ENCODE assay signal across 8 cellular contexts in genomic region chr10:118045842-118046490, GRCh38. TPM values are rescaled to one million over a fixed set of nuclear protein-coding genes. Genes with fewer than 3 reads are reported as not detected.
A peak's percentile ranks its signal among the peaks of the same experiment; 100 is the strongest.
DNase-seq lines count a peak whose midpoint lies in the region; ATAC-seq, FAIRE-seq and TF ChIP-seq lines count a peak whose summit lies in the region.

No MANE protein-coding gene starts in this region.

- no peaks in the 10 kb centered on the region for H3K27me3 ChIP-seq in H7 (ENCODE audit: control insufficient read depth, insufficient read depth, low read length)
- no peaks in the 10 kb centered on the region for H3K27me3 ChIP-seq in left lung

- no peaks in the 10 kb centered on the region for H3K36me3 ChIP-seq in H7 (replicated peaks; ENCODE audit: control insufficient read depth, insufficient read depth, low read length)
- no peaks in the 10 kb centered on the region for H3K36me3 ChIP-seq in left lung

- no peaks in the 10 kb centered on the region for H3K9me3 ChIP-seq in left lung

- peak overlapping the region; percentile 92 to 94 for H3K27ac ChIP-seq in left lung

- H3K9me3 Mint-ChIP-seq in WTC11 = no peaks in the 10 kb centered on the region

- H3K4me3 Mint-ChIP-seq in WTC11 = peak overlapping the region; percentile 89

- ATAC-seq in WTC11 (peak; percentile 27), left lung (peak; percentile 58)

- intact Hi-C loops in left lung (cut with DNase I) = no loop called here

- CTCF ChIA-PET in WTC11 (lab: Charles Lee) = interaction anchor here (0.7 to 2.4 kb wide), 3 partner anchors 12 to 213 kb away, joined by 3 to 9 read pairs (median 3); no protein-coding TSS in a partner anchor

- peaks cover 32% of the 10 kb centered on the region for H3K4me1 Mint-ChIP-seq in WTC11

- H3K27me3 Mint-ChIP-seq in WTC11 (ENCODE audit: low read depth) = no peaks in the 10 kb centered on the region

- TF ChIP-seq CTCF in WTC11 (IDR thresholded peaks at IDR 0.05) (no peak), left lung (IDR thresholded peaks at IDR 0.05) (no peak), D721Med (IDR thresholded peaks at IDR 0.05; ENCODE audit: insufficient read depth, missing control alignments) (no peak)

- H3K4me3 ChIP-seq in H7 (ENCODE audit: insufficient read depth, low read depth, low read length) (peak overlapping the region; percentile 77), left lung (peak overlapping the region; percentile 71 to 86)

- H3K4me1 ChIP-seq in left lung = peaks cover 12 to 45% of the 10 kb centered on the region in 2 donors

- DNase-seq in GM03348 (ENCODE audit: low spot score) = peak; percentile 47
- no peak for DNase-seq in H7
- peak; percentile 31 for DNase-seq in LoVo (ENCODE audit: low spot score)
- peak; percentile 54 for DNase-seq in WTC11 (ENCODE audit: low spot score)
- DNase-seq in dedifferentiated amniotic fluid mesenchymal stem cell (ENCODE audit: extremely low spot score) = peak; percentile 35
- DNase-seq in left lung = peak in 1 of 2 donors; percentile 51
- DNase-seq in stimulated activated CD4-positive, alpha-beta T cell treated with anti-CD3 and anti-CD28 coated beads, Interleukin-4, amount 100 ng/mL, for 48 hours (ENCODE audit: low read depth in 2 of 2) = peak; percentile 1 to 6
- no peak for DNase-seq in D721Med (ENCODE audit: insufficient read length, low spot score)

- POLR2A ChIA-PET in WTC11 (lab: Charles Lee) = interaction anchor here (0.5 kb wide), 1 partner anchor 43 kb away, joined by 11 read pairs; no protein-coding TSS in a partner anchor

- no peak for FAIRE-seq in D721Med (lab: Jason Lieb, UNC)

- peak overlapping the region; percentile 88 for H3K27ac Mint-ChIP-seq in WTC11

- no peaks in the 10 kb centered on the region for H3K36me3 Mint-ChIP-seq in WTC11

TF ChIP-seq in WTC11, 78 proteins besides CTCF, POLR2A, EP300 and RAD21:
- TF ChIP-seq ZNF232 (CRISPR knock-in tag; IDR thresholded peaks at IDR 0.05) (peak; percentile 23; the same call in 1 of the 2 replicates), ZNF263 (CRISPR knock-in tag; IDR thresholded peaks at IDR 0.05; ENCODE audit: low read depth) (no peak)
- TF ChIP-seq, protein P1, sequence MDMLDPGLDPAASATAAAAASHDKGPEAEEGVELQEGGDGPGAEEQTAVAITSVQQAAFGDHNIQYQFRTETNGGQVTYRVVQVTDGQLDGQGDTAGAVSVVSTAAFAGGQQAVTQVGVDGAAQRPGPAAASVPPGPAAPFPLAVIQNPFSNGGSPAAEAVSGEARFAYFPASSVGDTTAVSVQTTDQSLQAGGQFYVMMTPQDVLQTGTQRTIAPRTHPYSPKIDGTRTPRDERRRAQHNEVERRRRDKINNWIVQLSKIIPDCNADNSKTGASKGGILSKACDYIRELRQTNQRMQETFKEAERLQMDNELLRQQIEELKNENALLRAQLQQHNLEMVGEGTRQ (CRISPR knock-in tag; IDR thresholded peaks at IDR 0.05) = peak; percentile 54; the same call in 1 of the 2 replicates
- TF ChIP-seq, protein P2, sequence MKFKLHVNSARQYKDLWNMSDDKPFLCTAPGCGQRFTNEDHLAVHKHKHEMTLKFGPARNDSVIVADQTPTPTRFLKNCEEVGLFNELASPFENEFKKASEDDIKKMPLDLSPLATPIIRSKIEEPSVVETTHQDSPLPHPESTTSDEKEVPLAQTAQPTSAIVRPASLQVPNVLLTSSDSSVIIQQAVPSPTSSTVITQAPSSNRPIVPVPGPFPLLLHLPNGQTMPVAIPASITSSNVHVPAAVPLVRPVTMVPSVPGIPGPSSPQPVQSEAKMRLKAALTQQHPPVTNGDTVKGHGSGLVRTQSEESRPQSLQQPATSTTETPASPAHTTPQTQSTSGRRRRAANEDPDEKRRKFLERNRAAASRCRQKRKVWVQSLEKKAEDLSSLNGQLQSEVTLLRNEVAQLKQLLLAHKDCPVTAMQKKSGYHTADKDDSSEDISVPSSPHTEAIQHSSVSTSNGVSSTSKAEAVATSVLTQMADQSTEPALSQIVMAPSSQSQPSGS (CRISPR knock-in tag; IDR thresholded peaks at IDR 0.05; ENCODE audit: borderline replicate concordance, low read depth) = no peak

RNA-seq across cellular contexts. Expression of gene RAB11FIP2, which starts 0.8 kb away (rescaled TPM):
- 9.6 and 13.9 TPM in 2 replicates for total RNA-seq in H7 (2014; rRNA removed; shearing (Covaris generic))
- total RNA-seq in WTC11 (2021) (11.2 to 12.2 TPM (median 11.6 TPM) in 3 replicates), left lung (10 to 100 TPM; 19.2 to 22.1 TPM)

Comparison
In these comparisons a context has a peak if more than half of its experiments do, and no peak if none do; other contexts are left out.
1. DNase-seq: peak in GM03348 (single experiment), LoVo (single experiment), WTC11 (single experiment), dedifferentiated amniotic fluid mesenchymal stem cell (single experiment) and stimulated activated CD4-positive, alpha-beta T cell treated with anti-CD3 and anti-CD28 coated beads, Interleukin-4, amount 100 ng/mL, for 48 hours (2 of 2); none in H7 (single experiment) and D721Med (single experiment).